ENCODE assay signal across 12 cellular contexts in the genomic region with DNA sequence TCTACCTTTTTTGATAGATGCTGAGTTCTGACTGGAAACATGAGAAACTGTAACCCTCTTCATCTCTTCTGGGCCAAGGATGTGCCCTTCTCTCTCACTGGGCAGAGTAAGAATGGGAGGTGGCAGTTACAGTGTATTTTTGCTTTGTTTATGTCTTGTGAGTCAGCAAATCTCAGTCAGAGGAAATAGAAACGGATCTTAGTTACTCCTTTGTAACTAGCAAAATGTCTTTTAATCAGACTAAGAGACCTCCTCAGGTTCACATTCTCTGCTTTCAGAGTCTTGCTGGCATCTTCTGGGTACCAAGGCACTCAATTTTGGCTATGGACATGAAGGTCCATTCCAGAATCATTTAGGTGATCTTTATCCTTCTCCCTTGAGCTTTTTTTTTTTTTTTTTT.
A peak's percentile ranks its signal among the peaks of the same experiment; 100 is the strongest.
DNase-seq lines count a peak whose midpoint lies in the region; ATAC-seq and TF ChIP-seq lines count a peak whose summit lies in the region.
"Had no signal": no experiment of that assay in that cellular context is flagged by ENCODE, and none has a peak within 500 bp of the region (broad histone marks: within the 10 kb centered on the region; RNA-seq: fewer than 3 reads in every experiment).

No MANE protein-coding gene starts in this region.

- H3K4me1 ChIP-seq in OCI-LY3 (ENCODE audit: low read length): peaks cover 43% of the 10 kb centered on the region

- no peaks in the 10 kb centered on the region for H3K79me2 ChIP-seq in OCI-LY3 (ENCODE audit: low read length)

- no peaks in the 10 kb centered on the region for H3K9me3 Mint-ChIP-seq in activated T-cell treated with anti-CD3 and anti-CD28 coated beads, Interleukin-2, amount 50 U/mL, for 4 hours
- H3K9me3 Mint-ChIP-seq: central memory CD8-positive, alpha-beta T cell; stimulated activated naive CD8-positive, alpha-beta T cell treated with anti-CD3 and anti-CD28 coated beads, Interleukin-15, amount 100 ng/mL, for 72 hours had no signal

- H3K9ac ChIP-seq in OCI-LY3 (ENCODE audit: low read length): no peak overlapping the region

- H3K36me3 ChIP-seq in OCI-LY3 (replicated peaks; ENCODE audit: low read depth, low read length): no peaks in the 10 kb centered on the region

- H3K27ac ChIP-seq in OCI-LY3 (ENCODE audit: low read length): no peak overlapping the region

- H3K9me3 ChIP-seq in OCI-LY3 (ENCODE audit: insufficient read depth, low read length): no peaks in the 10 kb centered on the region

- H3K36me3 Mint-ChIP-seq in activated T-cell treated with anti-CD3 and anti-CD28 coated beads, Interleukin-2, amount 50 U/mL, for 4 hours (ENCODE audit: insufficient read depth): no peaks in the 10 kb centered on the region

- H3K27me3 Mint-ChIP-seq in activated T-cell treated with anti-CD3 and anti-CD28 coated beads, Interleukin-2, amount 50 U/mL, for 4 hours (ENCODE audit: low read depth): peaks cover 19% of the 10 kb centered on the region

- H3K4me1 Mint-ChIP-seq in activated T-cell treated with anti-CD3 and anti-CD28 coated beads, Interleukin-2, amount 50 U/mL, for 4 hours (ENCODE audit: low read depth): peaks cover 9% of the 10 kb centered on the region

- H4K20me1 ChIP-seq in OCI-LY3 (ENCODE audit: insufficient read depth, low read length): no peaks in the 10 kb centered on the region

- H3K4me3 Mint-ChIP-seq in activated T-cell treated with anti-CD3 and anti-CD28 coated beads, Interleukin-2, amount 50 U/mL, for 4 hours: no peak overlapping the region
- H3K4me3 Mint-ChIP-seq: central memory CD8-positive, alpha-beta T cell; stimulated activated naive CD8-positive, alpha-beta T cell treated with anti-CD3 and anti-CD28 coated beads, Interleukin-15, amount 100 ng/mL, for 72 hours; T-helper 17 cell had no signal

- no peak overlapping the region for H3K4me3 ChIP-seq in OCI-LY3 (ENCODE audit: low read length)
- H3K4me3 ChIP-seq in epithelial cell of esophagus (ENCODE audit: low read length): no peak overlapping the region
- H3K4me3 ChIP-seq in skeletal muscle cell (ENCODE audit: low read depth, low read length): no peak overlapping the region

- H3K27me3 ChIP-seq in OCI-LY3 (ENCODE audit: low read depth, low read length): no peaks in the 10 kb centered on the region

- DNase-seq in GM03348 (ENCODE audit: low spot score) (peak; percentile 25), epithelial cell of esophagus (ENCODE audit: low read depth) (peak; percentile 19), skeletal muscle cell (ENCODE audit: low read depth) (peak; percentile 8), NCI-H69 (lab: John Stamatoyannopoulos, UW) (no peak)
- no peak for DNase-seq in activated T-cell treated with anti-CD3 and anti-CD28 coated beads, Interleukin-2, amount 50 U/mL, for 4 hours
- DNase-seq: activated T-cell treated with anti-CD3 and anti-CD28 coated beads for 4 hours; stimulated activated naive CD8-positive, alpha-beta T cell treated with anti-CD3 and anti-CD28 coated beads, Interleukin-15, amount 100 ng/mL, for 72 hours; T-helper 17 cell had no signal

- no peak for TF ChIP-seq CTCF in OCI-LY3 (IDR thresholded peaks at IDR 0.05; ENCODE audit: low read depth, low read length)
- TF ChIP-seq CTCF in epithelial cell of esophagus (IDR thresholded peaks at IDR 0.05; ENCODE audit: insufficient read depth, low read depth, low read length, missing control alignments): no peak

- 0 out of 2 replicates have a peak overlapping the region, but pooled peaks have one; percentile 58 for H2AFZ ChIP-seq in OCI-LY3 (ENCODE audit: low read depth, low read length)

- no peak for ATAC-seq in HG02852 (IDR thresholded peaks at IDR 0.05; ENCODE audit: unreplicated experiment)
- no peak for ATAC-seq in activated T-cell treated with anti-CD3 and anti-CD28 coated beads, Interleukin-2, amount 50 U/mL, for 4 hours
- no peak for ATAC-seq in GM21381 (IDR thresholded peaks at IDR 0.05; ENCODE audit: unreplicated experiment)
- ATAC-seq: stimulated activated naive CD8-positive, alpha-beta T cell treated with anti-CD3 and anti-CD28 coated beads, Interleukin-15, amount 100 ng/mL, for 72 hours; T-helper 17 cell had no signal

- H3K4me2 ChIP-seq in OCI-LY3 (ENCODE audit: low read length): no peak overlapping the region

Comparison
In these comparisons a context has a peak if more than half of its experiments do, and no peak if none do; other contexts are left out.
1. DNase-seq: peak in GM03348 (single experiment), epithelial cell of esophagus (single experiment) and skeletal muscle cell (single experiment); none in NCI-H69 (single experiment) and activated T-cell treated with anti-CD3 and anti-CD28 coated beads, Interleukin-2, amount 50 U/mL, for 4 hours (single experiment).